Comparison of ENCODE assay signal across 36 cellular contexts in the genomic region with DNA sequence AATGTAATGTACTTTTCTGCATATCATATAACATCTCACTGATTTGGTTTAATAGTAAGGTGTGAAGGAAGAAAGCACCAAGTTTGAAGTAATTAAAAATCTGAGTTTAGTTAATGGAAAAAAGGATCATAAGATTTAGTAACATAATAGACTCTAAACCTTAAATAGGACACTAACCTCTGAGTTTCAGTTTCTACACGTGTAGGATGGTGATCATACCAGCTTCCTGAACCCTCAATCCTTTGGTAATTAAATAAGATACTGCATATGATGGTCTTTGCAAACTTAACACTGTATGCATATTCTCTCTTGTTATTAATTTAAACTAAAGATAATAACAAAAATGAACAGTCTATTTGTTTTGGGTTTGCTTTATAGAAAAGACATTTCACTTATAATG.
"Had no signal": no experiment of that assay in that cellular context is flagged by ENCODE, and none has a peak within 500 bp of the region (broad histone marks: within the 10 kb centered on the region; RNA-seq: fewer than 3 reads in every experiment).

No MANE protein-coding gene starts in this region.

- H3K4me1 Mint-ChIP-seq: activated B cell treated with CpG ODN at 0.5 μM for 24 hours; activated CD4-positive, alpha-beta T cell treated with anti-CD3 and anti-CD28 coated beads, Interleukin-2, amount 10 ng/mL, durations not matched to agents 24 days and 14 days; activated T-helper 17 cell treated with anti-CD3 and anti-CD28 coated beads, Interleukin-2, amount 50 U/mL, for 72 hours had no signal

- DNase-seq: activated B cell treated with CpG ODN at 0.5 μM for 24 hours; activated CD4-positive, alpha-beta memory T cell treated with anti-CD3 and anti-CD28 coated beads for 36 hours; activated CD4-positive, alpha-beta T cell treated with anti-CD3 and anti-CD28 coated beads for 4 hours; activated CD4-positive, alpha-beta T cell treated with anti-CD3 and anti-CD28 coated beads, Interleukin-2, amount 10 ng/mL, durations not matched to agents 24 days and 14 days; activated CD4-positive, alpha-beta T cell treated with anti-CD3 and anti-CD28 coated beads, Interleukin-2, amount 50 U/mL, for 1 hour; activated CD4-positive, alpha-beta T cell treated with anti-CD3 and anti-CD28 coated beads, Interleukin-2, amount 50 U/mL, for 4 hours; activated CD4-positive, CD25-positive, alpha-beta regulatory T cell treated with anti-CD3 and anti-CD28 coated beads, Interleukin-2, amount 50 U/mL, for 72 hours; activated CD8-positive, alpha-beta memory T cell treated with anti-CD3 and anti-CD28 coated beads, Interleukin-2, amount 50 U/mL, for 4 hours; activated CD8-positive, alpha-beta T cell treated with anti-CD3 and anti-CD28 coated beads for 36 hours; activated effector memory CD4-positive, alpha-beta T cell treated with anti-CD3 and anti-CD28 coated beads, Interleukin-2, amount 50 U/mL, for 16 hours; activated gamma-delta T cell treated with Interleukin-2 at 50 U/mL for 16 hours; activated naive CD4-positive, alpha-beta T cell; activated naive CD4-positive, alpha-beta T cell treated with anti-CD3 and anti-CD28 coated beads for 36 hours; activated naive CD4-positive, alpha-beta T cell treated with anti-CD3 and anti-CD28 coated beads, Interleukin-2, amount 50 U/mL, for 16 hours; activated naive CD8-positive, alpha-beta T cell treated with anti-CD3 and anti-CD28 coated beads for 36 hours; activated T-cell treated with anti-CD3 and anti-CD28 coated beads for 4 hours; activated T-cell treated with anti-CD3 and anti-CD28 coated beads, Interleukin-2, amount 50 U/mL, for 1 hour; activated T-cell treated with anti-CD3 and anti-CD28 coated beads, Interleukin-2, amount 50 U/mL, for 4 hours; activated T-cell treated with anti-CD3 and anti-CD28 coated beads, Interleukin-2, amount 50 U/mL, for 72 hours; adrenal gland; amniotic stem cell; aorta; body of pancreas; brain microvascular endothelial cell; central memory CD4-positive, alpha-beta T cell; T-helper 2 cell; T-helper 9 cell had no signal

- H3K9me3 Mint-ChIP-seq: activated CD4-positive, alpha-beta T cell treated with anti-CD3 and anti-CD28 coated beads, Interleukin-2, amount 10 ng/mL, durations not matched to agents 24 days and 14 days; activated CD8-positive, alpha-beta T cell treated with anti-CD3 and anti-CD28 coated beads for 36 hours; activated T-helper 1 cell treated with anti-CD3 and anti-CD28 coated beads, Interleukin-12 subunit alpha, Interleukin-12 subunit beta, Interleukin-2, Interleukin-4 antibody, amounts not matched to agents 30 ng/mL and 10 ng/mL and 1 ng/mL, durations not matched to agents 14 hours and 24 hours and 36 hours; T-helper 1 cell treated with Interleukin-12 subunit alpha and Interleukin-12 subunit beta and Interleukin-4 antibody, amounts not matched to agents 30 μg/mL and 1 μg/mL, for 36 hours; T-helper 2 cell treated with Interferon-gamma antibody and Interleukin-4, amounts not matched to agents 5 μg/mL and 100 μg/mL, for 36 hours had no signal

- H3K27ac ChIP-seq: adrenal gland, body of pancreas, brain microvascular endothelial cell, breast epithelium, VCaP had no signal

- ATAC-seq: activated CD8-positive, alpha-beta T cell treated with anti-CD3 and anti-CD28 coated beads for 36 hours; activated naive CD4-positive, alpha-beta T cell treated with anti-CD3 and anti-CD28 coated beads, Interleukin-2, amount 50 U/mL, for 72 hours; activated T-cell treated with anti-CD3 and anti-CD28 coated beads, Interleukin-2, amount 50 U/mL, for 4 hours; activated T-cell treated with anti-CD3 and anti-CD28 coated beads, Interleukin-2, amount 50 U/mL, for 72 hours; activated T-helper 17 cell treated with anti-CD3 and anti-CD28 coated beads, Interleukin-2, amount 50 U/mL, for 72 hours; body of pancreas had no signal

- H3K4me1 ChIP-seq: adrenal gland, body of pancreas, breast epithelium had no signal

- FAIRE-seq: astrocyte, TTC549 had no signal

- H3K9me3 ChIP-seq: body of pancreas had no signal

- H3K4me3 ChIP-seq: adrenal gland, body of pancreas, breast epithelium had no signal

- H3K27me3 ChIP-seq: adrenal gland, body of pancreas, brain microvascular endothelial cell, breast epithelium had no signal

- H3K36me3 ChIP-seq: adrenal gland, brain microvascular endothelial cell, breast epithelium had no signal

- H3K27ac Mint-ChIP-seq: activated B cell treated with CpG ODN at 0.5 μM for 24 hours; activated CD4-positive, alpha-beta memory T cell treated with anti-CD3 and anti-CD28 coated beads for 36 hours; activated CD4-positive, alpha-beta T cell treated with anti-CD3 and anti-CD28 coated beads, Interleukin-2, amount 10 ng/mL, durations not matched to agents 24 days and 14 days; activated CD8-positive, alpha-beta T cell treated with anti-CD3 and anti-CD28 coated beads for 36 hours; activated naive CD4-positive, alpha-beta T cell treated with anti-CD3 and anti-CD28 coated beads for 36 hours; activated naive CD4-positive, alpha-beta T cell treated with anti-CD3 and anti-CD28 coated beads, Interleukin-2, amount 50 U/mL, for 72 hours; activated naive CD8-positive, alpha-beta T cell treated with anti-CD3 and anti-CD28 coated beads for 36 hours; activated T-cell treated with anti-CD3 and anti-CD28 coated beads, Interleukin-2, amount 50 U/mL, for 72 hours; activated T-helper 1 cell treated with anti-CD3 and anti-CD28 coated beads, Interleukin-12 subunit alpha, Interleukin-12 subunit beta, Interleukin-2, Interleukin-4 antibody, amounts not matched to agents 30 ng/mL and 10 ng/mL and 1 ng/mL, durations not matched to agents 14 hours and 24 hours and 36 hours; activated T-helper 17 cell treated with anti-CD3 and anti-CD28 coated beads, Interleukin-2, amount 50 U/mL, for 72 hours; T-helper 1 cell treated with Interleukin-12 subunit alpha and Interleukin-12 subunit beta and Interleukin-4 antibody, amounts not matched to agents 30 μg/mL and 1 μg/mL, for 36 hours; T-helper 2 cell treated with Interferon-gamma antibody and Interleukin-4, amounts not matched to agents 5 μg/mL and 100 μg/mL, for 36 hours had no signal

- H3K36me3 Mint-ChIP-seq: activated CD4-positive, alpha-beta memory T cell treated with anti-CD3 and anti-CD28 coated beads for 36 hours had no signal

- H3K4me3 Mint-ChIP-seq: activated B cell treated with CpG ODN at 0.5 μM for 24 hours; activated CD4-positive, alpha-beta memory T cell treated with anti-CD3 and anti-CD28 coated beads for 36 hours; activated CD4-positive, alpha-beta T cell treated with anti-CD3 and anti-CD28 coated beads, Interleukin-2, amount 10 ng/mL, durations not matched to agents 24 days and 14 days; activated CD8-positive, alpha-beta T cell treated with anti-CD3 and anti-CD28 coated beads for 36 hours; activated naive CD4-positive, alpha-beta T cell treated with anti-CD3 and anti-CD28 coated beads for 36 hours; activated naive CD8-positive, alpha-beta T cell treated with anti-CD3 and anti-CD28 coated beads for 36 hours; activated T-cell treated with anti-CD3 and anti-CD28 coated beads, Interleukin-2, amount 50 U/mL, for 4 hours; activated T-cell treated with anti-CD3 and anti-CD28 coated beads, Interleukin-2, amount 50 U/mL, for 72 hours; activated T-helper 1 cell treated with anti-CD3 and anti-CD28 coated beads, Interleukin-12 subunit alpha, Interleukin-12 subunit beta, Interleukin-2, Interleukin-4 antibody, amounts not matched to agents 30 ng/mL and 10 ng/mL and 1 ng/mL, durations not matched to agents 14 hours and 24 hours and 36 hours; activated T-helper 17 cell treated with anti-CD3 and anti-CD28 coated beads, Interleukin-2, amount 50 U/mL, for 72 hours; T-helper 1 cell treated with Interleukin-12 subunit alpha and Interleukin-12 subunit beta and Interleukin-4 antibody, amounts not matched to agents 30 μg/mL and 1 μg/mL, for 36 hours; T-helper 2 cell treated with Interferon-gamma antibody and Interleukin-4, amounts not matched to agents 5 μg/mL and 100 μg/mL, for 36 hours had no signal

- H3K27me3 Mint-ChIP-seq: activated B cell treated with CpG ODN at 0.5 μM for 24 hours; activated CD4-positive, alpha-beta memory T cell treated with anti-CD3 and anti-CD28 coated beads for 36 hours; activated CD4-positive, alpha-beta T cell treated with anti-CD3 and anti-CD28 coated beads, Interleukin-2, amount 10 ng/mL, durations not matched to agents 24 days and 14 days; activated CD8-positive, alpha-beta T cell treated with anti-CD3 and anti-CD28 coated beads for 36 hours; activated naive CD8-positive, alpha-beta T cell treated with anti-CD3 and anti-CD28 coated beads for 36 hours; activated T-helper 17 cell treated with anti-CD3 and anti-CD28 coated beads, Interleukin-2, amount 50 U/mL, for 72 hours had no signal
